ENCODE assay signal across 16 cellular contexts in the genomic region with DNA sequence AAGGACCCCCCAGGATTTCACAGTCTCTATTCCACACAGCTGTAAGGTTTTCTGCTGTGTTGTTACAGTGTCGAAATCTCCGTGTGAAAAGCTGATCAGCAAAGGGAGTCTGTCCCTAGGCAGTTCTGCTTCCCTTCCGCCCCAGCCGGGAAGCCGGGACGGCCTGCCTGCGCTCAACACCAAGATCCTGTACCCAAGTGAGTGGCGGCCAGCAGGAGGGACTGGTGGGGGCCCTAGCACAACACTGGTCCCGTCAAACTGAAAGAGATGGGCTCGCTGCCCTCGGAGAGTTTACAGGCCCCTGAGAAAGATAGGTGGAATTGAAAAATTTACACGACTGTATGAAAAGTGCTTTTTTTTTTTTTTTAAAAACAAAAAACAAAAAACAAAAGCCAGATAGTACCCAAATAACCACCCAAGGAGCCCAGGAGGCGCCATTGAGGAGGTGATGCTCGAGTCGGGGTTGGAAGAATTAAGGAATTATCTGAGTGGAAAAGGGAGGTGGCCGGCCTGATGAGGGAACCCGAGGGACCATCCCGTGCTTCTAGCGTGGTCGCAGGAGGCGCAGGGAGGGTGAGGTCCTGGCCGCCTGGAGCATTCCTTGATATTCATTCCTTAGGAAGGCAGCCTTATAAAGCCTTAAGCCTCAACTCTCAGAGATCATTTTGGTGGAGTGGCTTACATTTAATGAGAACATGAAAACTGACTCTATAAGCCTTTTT.
"Had no signal": no experiment of that assay in that cellular context is flagged by ENCODE, and none has a peak within 500 bp of the region (broad histone marks: within the 10 kb centered on the region; RNA-seq: fewer than 3 reads in every experiment).

No MANE protein-coding gene starts in this region.

- H3K4me1 ChIP-seq: pancreas had no signal

- H3K4me1 Mint-ChIP-seq: activated naive CD4-positive, alpha-beta T cell treated with anti-CD3 and anti-CD28 coated beads, Interleukin-2, amount 50 U/mL, for 24 hours had no signal

- H3K4me3 ChIP-seq: dorsolateral prefrontal cortex, esophagus muscularis mucosa, pancreas had no signal

- H3K4me3 Mint-ChIP-seq: activated CD8-positive, alpha-beta memory T cell treated with anti-CD3 and anti-CD28 coated beads, Interleukin-2, amount 10 ng/mL, durations not matched to agents 7 days and 5 days; activated naive CD4-positive, alpha-beta T cell treated with anti-CD3 and anti-CD28 coated beads, Interleukin-2, amount 50 U/mL, for 24 hours; T-helper 2 cell treated with Interferon-gamma antibody and Interleukin-4, amounts not matched to agents 5 μg/mL and 100 μg/mL, for 36 hours had no signal

- DNase-seq: activated CD8-positive, alpha-beta memory T cell treated with anti-CD3 and anti-CD28 coated beads, Interleukin-2, amount 10 ng/mL, durations not matched to agents 7 days and 5 days; amygdala; brain microvascular endothelial cell; cerebellar nuclear complex; foreskin fibroblast; left ventricle myocardium superior; retina; SHP77; stimulated activated CD4-positive, alpha-beta T cell treated with anti-CD3 and anti-CD28 coated beads, Interleukin-2, amount 100 ng/mL, for 24 hours; stimulated activated naive CD4-positive, alpha-beta T cell treated with Interleukin-2 at 50 U/mL for 16 hours had no signal

- H3K27ac Mint-ChIP-seq: activated CD8-positive, alpha-beta memory T cell treated with anti-CD3 and anti-CD28 coated beads, Interleukin-2, amount 10 ng/mL, durations not matched to agents 7 days and 5 days; activated naive CD4-positive, alpha-beta T cell treated with anti-CD3 and anti-CD28 coated beads, Interleukin-2, amount 50 U/mL, for 24 hours; T-helper 2 cell treated with Interferon-gamma antibody and Interleukin-4, amounts not matched to agents 5 μg/mL and 100 μg/mL, for 36 hours had no signal

- H3K27me3 ChIP-seq: brain microvascular endothelial cell, dorsolateral prefrontal cortex, esophagus muscularis mucosa, pancreas had no signal

- H3K27ac ChIP-seq: brain microvascular endothelial cell, dorsolateral prefrontal cortex, esophagus muscularis mucosa, pancreas had no signal

- H3K9me3 Mint-ChIP-seq: activated naive CD4-positive, alpha-beta T cell treated with anti-CD3 and anti-CD28 coated beads, Interleukin-2, amount 50 U/mL, for 24 hours; T-helper 2 cell treated with Interferon-gamma antibody and Interleukin-4, amounts not matched to agents 5 μg/mL and 100 μg/mL, for 36 hours had no signal

- H3K27me3 Mint-ChIP-seq: activated CD8-positive, alpha-beta memory T cell treated with anti-CD3 and anti-CD28 coated beads, Interleukin-2, amount 10 ng/mL, durations not matched to agents 7 days and 5 days; activated naive CD4-positive, alpha-beta T cell treated with anti-CD3 and anti-CD28 coated beads, Interleukin-2, amount 50 U/mL, for 24 hours had no signal

- ATAC-seq: activated CD4-positive, CD25-positive, alpha-beta regulatory T cell treated with anti-CD3 and anti-CD28 coated beads, Interleukin-2, amount 50 U/mL, for 24 hours; activated CD8-positive, alpha-beta memory T cell treated with anti-CD3 and anti-CD28 coated beads, Interleukin-2, amount 10 ng/mL, durations not matched to agents 7 days and 5 days; left ventricle myocardium superior; pancreas had no signal

- H3K9me3 ChIP-seq: esophagus muscularis mucosa, pancreas had no signal
